In genomic region chr4:17595471-17596005, GRCh38 we compare ENCODE assay signal across 12 cellular contexts. TPM values are rescaled to one million over a fixed set of nuclear protein-coding genes. Genes with fewer than 3 reads are reported as not detected.
DNase-seq lines count a peak whose midpoint lies in the region; ATAC-seq and TF ChIP-seq lines count a peak whose summit lies in the region.
"Had no signal": no experiment of that assay in that cellular context is flagged by ENCODE, and none has a peak within 500 bp of the region (broad histone marks: within the 10 kb centered on the region; RNA-seq: fewer than 3 reads in every experiment).

No MANE protein-coding gene starts in this region.

- 52 to 67% (median 59%) methylated on average over 6 of the region's 6 CpGs for WGBS in spleen, 5 donors

- POLR2A ChIA-PET in CD8-positive, alpha-beta memory T cell (lab: Charles Lee), result no interaction called here

- H3K27ac Mint-ChIP-seq in CD8-positive, alpha-beta memory T cell, result peak overlapping the region in 2 of 8 donors; percentile 31 to 64
- H3K27ac Mint-ChIP-seq: endodermal cell had no signal

- TF ChIP-seq POLR2A in spleen (IDR thresholded peaks at IDR 0.05), result no peak

- H3K4me3 Mint-ChIP-seq in CD8-positive, alpha-beta memory T cell, result no peak overlapping the region
- H3K4me3 Mint-ChIP-seq: activated T-cell treated with anti-CD3 and anti-CD28 coated beads, Interleukin-2, amount 50 U/mL, for 4 hours; endodermal cell had no signal

- intact Hi-C loops in spleen (cut with DNase I; ENCODE audit: low total_unique reads), result no loop called here

- no peak overlapping the region for H3K27ac ChIP-seq in CD8-positive, alpha-beta memory T cell (ENCODE audit: low read depth, low read length)
- H3K27ac ChIP-seq in spleen, result peak overlapping the region in 3 of 8 donors; percentile 36 to 63 (median 55)

- no peak for TF ChIP-seq CTCF in spleen (IDR thresholded peaks at IDR 0.05 in 8 of 11, conservative IDR thresholded peaks at IDR 0.05 in 3 of 11)

- H3K36me3 Mint-ChIP-seq in CD8-positive, alpha-beta memory T cell, result peaks cover 8 to 79% (median 34%) of the 10 kb centered on the region in 3 donors

- peak; percentile 52 for DNase-seq in medulla oblongata (ENCODE audit: extremely low spot score)
- no peak for DNase-seq in NCI-H1105 treated with DMSO at 0.1 percent for 48 hours (lab: John Stamatoyannopoulos, UW)
- DNase-seq in CD8-positive, alpha-beta memory T cell, result no peak
- DNase-seq in spleen, result no peak
- no peak for DNase-seq in T-helper 2 cell
- DNase-seq: activated T-cell treated with anti-CD3 and anti-CD28 coated beads, Interleukin-2, amount 50 U/mL, for 4 hours; endodermal cell; GDM1 had no signal

- H3K9me3 Mint-ChIP-seq in CD8-positive, alpha-beta memory T cell, result no peaks in the 10 kb centered on the region
- H3K9me3 Mint-ChIP-seq: activated T-cell treated with anti-CD3 and anti-CD28 coated beads, Interleukin-2, amount 50 U/mL, for 4 hours; endodermal cell had no signal

- ATAC-seq in GM18870 (IDR thresholded peaks at IDR 0.05; ENCODE audit: unreplicated experiment) (peak; percentile 87), GM21786 (IDR thresholded peaks at IDR 0.05; ENCODE audit: unreplicated experiment) (peak; percentile 91), HG03469 (IDR thresholded peaks at IDR 0.05; ENCODE audit: unreplicated experiment) (peak; percentile 77)
- ATAC-seq: activated T-cell treated with anti-CD3 and anti-CD28 coated beads, Interleukin-2, amount 50 U/mL, for 4 hours; K562 had no signal

- H3K36me3 ChIP-seq in CD8-positive, alpha-beta memory T cell (ENCODE audit: insufficient read depth, low read length), result peaks cover 35% of the 10 kb centered on the region
- peaks cover 0 to 100% (median 81%) of the 10 kb centered on the region in 6 donors for H3K36me3 ChIP-seq in spleen

- H3K4me1 ChIP-seq in CD8-positive, alpha-beta memory T cell (ENCODE audit: insufficient read depth, low read length), result no peaks in the 10 kb centered on the region
- H3K4me1 ChIP-seq in spleen, result peaks cover 0 to 53% (median 31%) of the 10 kb centered on the region in 6 donors

- CTCF ChIA-PET in CD8-positive, alpha-beta memory T cell (lab: Charles Lee), result interaction anchor here (2.1 kb wide), 1 partner anchor 47 kb away, joined by 5 read pairs; no protein-coding TSS in a partner anchor

- no peak overlapping the region for H3K4me3 ChIP-seq in CD8-positive, alpha-beta memory T cell (ENCODE audit: low read length)
- no peak overlapping the region for H3K4me3 ChIP-seq in spleen
- H3K4me3 ChIP-seq: K562 had no signal

- no peaks in the 10 kb centered on the region for H3K27me3 Mint-ChIP-seq in CD8-positive, alpha-beta memory T cell

- H3K27me3 ChIP-seq in CD8-positive, alpha-beta memory T cell (ENCODE audit: insufficient read depth, low read length, poor library complexity, severe bottlenecking), result no peaks in the 10 kb centered on the region
- H3K27me3 ChIP-seq in spleen (replicated peaks in 1 of 7), result no peaks in the 10 kb centered on the region

- H3K9me3 ChIP-seq in CD8-positive, alpha-beta memory T cell (ENCODE audit: low read length), result no peaks in the 10 kb centered on the region
- no peaks in the 10 kb centered on the region for H3K9me3 ChIP-seq in spleen

- peaks cover 3 to 11% (median 7%) of the 10 kb centered on the region in 3 donors for H3K4me1 Mint-ChIP-seq in CD8-positive, alpha-beta memory T cell
- H3K4me1 Mint-ChIP-seq: endodermal cell had no signal

RNA-seq across cellular contexts. Expression of gene LAP3, which starts 18.5 kb away (rescaled TPM):
- total RNA-seq in CD8-positive, alpha-beta memory T cell, result 10 to 100 TPM; 89.0 to 93.0 TPM
- 49.6 TPM for polyA plus RNA-seq in CD8-positive, alpha-beta memory T cell
- total RNA-seq in spleen, result 100 to 1,000 TPM in 5 of 7 donors, 10 to 100 TPM in 2; 71.0 to 135 (median 121) TPM
- polyA plus RNA-seq in spleen, result 10 to 100 TPM; 47.0 to 85.5 (median 52.5) TPM

RNA-seq across cellular contexts. Expression of gene MED28, which starts 18.9 kb away (rescaled TPM):
- 10 to 100 TPM; 49.4 to 51.7 TPM for total RNA-seq in CD8-positive, alpha-beta memory T cell
- polyA plus RNA-seq in CD8-positive, alpha-beta memory T cell, result 40.4 TPM
- 10 to 100 TPM; 20.4 to 62.5 (median 50.6) TPM for total RNA-seq in spleen
- polyA plus RNA-seq in spleen, result 10 to 100 TPM in 2 of 3 donors, 1 to 10 TPM in 1; 8.9 to 17.5 (median 15.5) TPM
